Comparison of ENCODE assay signal across 40 cellular contexts in the genomic region with DNA sequence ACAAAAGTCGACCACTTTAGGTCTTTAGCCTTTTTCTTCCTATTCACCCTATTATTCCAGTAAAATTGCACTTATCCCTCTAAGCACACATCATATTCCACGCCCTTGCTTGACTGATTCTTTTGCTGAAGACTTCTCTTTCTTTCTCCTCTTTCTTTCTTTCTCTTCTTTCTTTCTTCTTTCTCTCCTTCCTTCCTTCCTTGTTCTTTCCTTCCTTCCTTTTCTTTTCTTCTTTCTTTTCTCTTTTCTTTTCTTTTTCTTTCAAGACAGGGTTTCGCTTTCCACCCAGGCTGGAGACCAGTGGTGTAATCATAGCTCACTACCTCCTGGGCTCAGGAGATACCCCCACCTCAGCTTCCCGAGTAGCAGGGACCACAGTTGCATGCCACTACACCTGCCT.
"Had no signal": no experiment of that assay in that cellular context is flagged by ENCODE, and none has a peak within 500 bp of the region (broad histone marks: within the 10 kb centered on the region; RNA-seq: fewer than 3 reads in every experiment).

No MANE protein-coding gene starts in this region.

- H3K9me3 Mint-ChIP-seq: activated naive CD4-positive, alpha-beta T cell treated with anti-CD3 and anti-CD28 coated beads for 36 hours; activated naive CD4-positive, alpha-beta T cell treated with anti-CD3 and anti-CD28 coated beads, Interleukin-2, amount 10 ng/mL, durations not matched to agents 7 days and 5 days; activated naive CD4-positive, alpha-beta T cell treated with anti-CD3 and anti-CD28 coated beads, Interleukin-2, amount 50 U/mL, for 24 hours; activated naive CD4-positive, alpha-beta T cell treated with anti-CD3 and anti-CD28 coated beads, Interleukin-2, amount 50 U/mL, for 72 hours; activated naive CD8-positive, alpha-beta T cell treated with anti-CD3 and anti-CD28 coated beads for 36 hours; activated naive CD8-positive, alpha-beta T cell treated with anti-CD3 and anti-CD28 coated beads, Interleukin-2, amount 10 ng/mL, durations not matched to agents 7 days and 5 days; activated naive CD8-positive, alpha-beta T cell treated with anti-CD3 and anti-CD28 coated beads, Interleukin-2, amount 50 U/mL, for 24 hours; activated T-cell treated with anti-CD3 and anti-CD28 coated beads, Interleukin-2, amount 50 U/mL, for 24 hours; activated T-cell treated with anti-CD3 and anti-CD28 coated beads, Interleukin-2, amount 50 U/mL, for 4 hours; activated T-helper 1 cell treated with anti-CD3 and anti-CD28 coated beads, Interleukin-12 subunit alpha, Interleukin-12 subunit beta, Interleukin-2, Interleukin-4 antibody, amounts not matched to agents 30 ng/mL and 10 ng/mL and 1 ng/mL, durations not matched to agents 14 hours and 24 hours and 36 hours; activated T-helper 17 cell treated with anti-CD3 and anti-CD28 coated beads, Interleukin-2, amount 50 U/mL, for 72 hours; activated T-helper 2 cell treated with anti-CD3 and anti-CD28 coated beads, Interferon-gamma antibody, Interleukin-2, Interleukin-4, amounts not matched to agents 10 μg/mL and 5 μg/mL and 100 μg/mL, durations not matched to agents 14 hours and 24 hours and 36 hours; central memory CD8-positive, alpha-beta T cell had no signal

- ATAC-seq: activated naive CD4-positive, alpha-beta T cell treated with anti-CD3 and anti-CD28 coated beads, Interleukin-2, amount 50 U/mL, for 72 hours; activated naive CD8-positive, alpha-beta T cell treated with anti-CD3 and anti-CD28 coated beads, Interleukin-2, amount 50 U/mL, for 24 hours; activated T-cell treated with anti-CD3 and anti-CD28 coated beads, Interleukin-2, amount 50 U/mL, for 4 hours; activated T-cell treated with anti-CD3 and anti-CD28 coated beads, Interleukin-2, amount 50 U/mL, for 72 hours; activated T-helper 17 cell treated with anti-CD3 and anti-CD28 coated beads, Interleukin-2, amount 50 U/mL, for 72 hours; body of pancreas had no signal

- H3K4me1 Mint-ChIP-seq: activated T-helper 17 cell treated with anti-CD3 and anti-CD28 coated beads, Interleukin-2, amount 50 U/mL, for 72 hours; brain; central memory CD8-positive, alpha-beta T cell had no signal

- FAIRE-seq: astrocyte, bronchial epithelial cell had no signal

- H3K27ac Mint-ChIP-seq: activated naive CD4-positive, alpha-beta T cell treated with anti-CD3 and anti-CD28 coated beads for 36 hours; activated naive CD4-positive, alpha-beta T cell treated with anti-CD3 and anti-CD28 coated beads, Interleukin-2, amount 10 ng/mL, durations not matched to agents 7 days and 5 days; activated naive CD4-positive, alpha-beta T cell treated with anti-CD3 and anti-CD28 coated beads, Interleukin-2, amount 50 U/mL, for 24 hours; activated naive CD8-positive, alpha-beta T cell; activated naive CD8-positive, alpha-beta T cell treated with anti-CD3 and anti-CD28 coated beads for 36 hours; activated naive CD8-positive, alpha-beta T cell treated with anti-CD3 and anti-CD28 coated beads, Interleukin-2, amount 10 ng/mL, durations not matched to agents 7 days and 5 days; activated naive CD8-positive, alpha-beta T cell treated with anti-CD3 and anti-CD28 coated beads, Interleukin-2, amount 50 U/mL, for 24 hours; activated T-cell treated with anti-CD3 and anti-CD28 coated beads, Interleukin-2, amount 50 U/mL, for 24 hours; activated T-cell treated with anti-CD3 and anti-CD28 coated beads, Interleukin-2, amount 50 U/mL, for 72 hours; activated T-helper 1 cell treated with anti-CD3 and anti-CD28 coated beads, Interleukin-12 subunit alpha, Interleukin-12 subunit beta, Interleukin-2, Interleukin-4 antibody, amounts not matched to agents 30 ng/mL and 10 ng/mL and 1 ng/mL, durations not matched to agents 14 hours and 24 hours and 36 hours; activated T-helper 17 cell treated with anti-CD3 and anti-CD28 coated beads, Interleukin-2, amount 50 U/mL, for 72 hours; activated T-helper 2 cell treated with anti-CD3 and anti-CD28 coated beads, Interferon-gamma antibody, Interleukin-2, Interleukin-4, amounts not matched to agents 10 μg/mL and 5 μg/mL and 100 μg/mL, durations not matched to agents 14 hours and 24 hours and 36 hours; brain had no signal

- H3K4me1 ChIP-seq: breast epithelium had no signal

- H3K27me3 Mint-ChIP-seq: activated naive CD4-positive, alpha-beta T cell treated with anti-CD3 and anti-CD28 coated beads, Interleukin-2, amount 10 ng/mL, durations not matched to agents 7 days and 5 days; activated naive CD4-positive, alpha-beta T cell treated with anti-CD3 and anti-CD28 coated beads, Interleukin-2, amount 50 U/mL, for 24 hours; activated naive CD8-positive, alpha-beta T cell treated with anti-CD3 and anti-CD28 coated beads for 36 hours; activated naive CD8-positive, alpha-beta T cell treated with anti-CD3 and anti-CD28 coated beads, Interleukin-2, amount 50 U/mL, for 24 hours; activated T-helper 17 cell treated with anti-CD3 and anti-CD28 coated beads, Interleukin-2, amount 50 U/mL, for 72 hours; central memory CD8-positive, alpha-beta T cell had no signal

- DNase-seq: activated effector memory CD4-positive, alpha-beta T cell treated with anti-CD3 and anti-CD28 coated beads, Interleukin-2, amount 50 U/mL, for 16 hours; activated effector memory CD4-positive, alpha-beta T cell treated with Interleukin-2 at 50 U/mL for 16 hours; activated gamma-delta T cell; activated gamma-delta T cell treated with Interleukin-2 at 50 U/mL for 16 hours; activated naive CD4-positive, alpha-beta T cell; activated naive CD4-positive, alpha-beta T cell treated with anti-CD3 and anti-CD28 coated beads for 36 hours; activated naive CD4-positive, alpha-beta T cell treated with anti-CD3 and anti-CD28 coated beads, Interleukin-2, amount 10 ng/mL, durations not matched to agents 7 days and 5 days; activated naive CD4-positive, alpha-beta T cell treated with anti-CD3 and anti-CD28 coated beads, Interleukin-2, amount 50 U/mL, for 16 hours; activated naive CD4-positive, alpha-beta T cell treated with Interleukin-2 at 50 U/mL for 16 hours; activated naive CD8-positive, alpha-beta T cell treated with anti-CD3 and anti-CD28 coated beads for 36 hours; activated naive CD8-positive, alpha-beta T cell treated with anti-CD3 and anti-CD28 coated beads, Interleukin-2, amount 10 ng/mL, durations not matched to agents 7 days and 5 days; activated naive CD8-positive, alpha-beta T cell treated with anti-CD3 and anti-CD28 coated beads, Interleukin-2, amount 50 U/mL, for 24 hours; activated T-cell treated with anti-CD3 and anti-CD28 coated beads, Interleukin-2, amount 50 U/mL, for 1 hour; activated T-cell treated with anti-CD3 and anti-CD28 coated beads, Interleukin-2, amount 50 U/mL, for 24 hours; activated T-cell treated with anti-CD3 and anti-CD28 coated beads, Interleukin-2, amount 50 U/mL, for 4 hours; activated T-cell treated with anti-CD3 and anti-CD28 coated beads, Interleukin-2, amount 50 U/mL, for 48 hours; activated T-cell treated with anti-CD3 and anti-CD28 coated beads, Interleukin-2, amount 50 U/mL, for 72 hours; adrenal gland; amniotic stem cell; amygdala; anterior cingulate cortex; aorta; body of pancreas; brain microvascular endothelial cell; caudate nucleus; central memory CD4-positive, alpha-beta T cell; cerebellar nuclear complex had no signal

- H3K27ac ChIP-seq: adrenal gland, ascending aorta, body of pancreas, brain microvascular endothelial cell, breast epithelium, cardiac muscle cell had no signal

- H3K4me3 ChIP-seq: adrenal gland, ascending aorta, body of pancreas, breast epithelium, cardiac muscle cell had no signal

- H3K36me3 Mint-ChIP-seq: activated naive CD4-positive, alpha-beta T cell treated with anti-CD3 and anti-CD28 coated beads, Interleukin-2, amount 10 ng/mL, durations not matched to agents 7 days and 5 days; activated naive CD4-positive, alpha-beta T cell treated with anti-CD3 and anti-CD28 coated beads, Interleukin-2, amount 50 U/mL, for 72 hours; activated naive CD8-positive, alpha-beta T cell; activated naive CD8-positive, alpha-beta T cell treated with anti-CD3 and anti-CD28 coated beads for 36 hours; activated naive CD8-positive, alpha-beta T cell treated with anti-CD3 and anti-CD28 coated beads, Interleukin-2, amount 10 ng/mL, durations not matched to agents 7 days and 5 days; brain had no signal

- H3K36me3 ChIP-seq: adrenal gland, ascending aorta, brain microvascular endothelial cell, breast epithelium, cardiac muscle cell had no signal

- H3K27me3 ChIP-seq: adrenal gland, ascending aorta, body of pancreas, brain microvascular endothelial cell, breast epithelium, cardiac muscle cell had no signal

- H3K4me3 Mint-ChIP-seq: activated naive CD4-positive, alpha-beta T cell treated with anti-CD3 and anti-CD28 coated beads for 36 hours; activated naive CD4-positive, alpha-beta T cell treated with anti-CD3 and anti-CD28 coated beads, Interleukin-2, amount 10 ng/mL, durations not matched to agents 7 days and 5 days; activated naive CD4-positive, alpha-beta T cell treated with anti-CD3 and anti-CD28 coated beads, Interleukin-2, amount 50 U/mL, for 24 hours; activated naive CD8-positive, alpha-beta T cell; activated naive CD8-positive, alpha-beta T cell treated with anti-CD3 and anti-CD28 coated beads for 36 hours; activated naive CD8-positive, alpha-beta T cell treated with anti-CD3 and anti-CD28 coated beads, Interleukin-2, amount 10 ng/mL, durations not matched to agents 7 days and 5 days; activated naive CD8-positive, alpha-beta T cell treated with anti-CD3 and anti-CD28 coated beads, Interleukin-2, amount 50 U/mL, for 24 hours; activated T-cell treated with anti-CD3 and anti-CD28 coated beads, Interleukin-2, amount 50 U/mL, for 24 hours; activated T-cell treated with anti-CD3 and anti-CD28 coated beads, Interleukin-2, amount 50 U/mL, for 4 hours; activated T-cell treated with anti-CD3 and anti-CD28 coated beads, Interleukin-2, amount 50 U/mL, for 72 hours; activated T-helper 1 cell treated with anti-CD3 and anti-CD28 coated beads, Interleukin-12 subunit alpha, Interleukin-12 subunit beta, Interleukin-2, Interleukin-4 antibody, amounts not matched to agents 30 ng/mL and 10 ng/mL and 1 ng/mL, durations not matched to agents 14 hours and 24 hours and 36 hours; activated T-helper 17 cell treated with anti-CD3 and anti-CD28 coated beads, Interleukin-2, amount 50 U/mL, for 72 hours; brain; central memory CD8-positive, alpha-beta T cell had no signal

- H3K9me3 ChIP-seq: adrenal gland, ascending aorta, body of pancreas, breast epithelium had no signal
